ENCODE assay signal across 20 cellular contexts in the genomic region with DNA sequence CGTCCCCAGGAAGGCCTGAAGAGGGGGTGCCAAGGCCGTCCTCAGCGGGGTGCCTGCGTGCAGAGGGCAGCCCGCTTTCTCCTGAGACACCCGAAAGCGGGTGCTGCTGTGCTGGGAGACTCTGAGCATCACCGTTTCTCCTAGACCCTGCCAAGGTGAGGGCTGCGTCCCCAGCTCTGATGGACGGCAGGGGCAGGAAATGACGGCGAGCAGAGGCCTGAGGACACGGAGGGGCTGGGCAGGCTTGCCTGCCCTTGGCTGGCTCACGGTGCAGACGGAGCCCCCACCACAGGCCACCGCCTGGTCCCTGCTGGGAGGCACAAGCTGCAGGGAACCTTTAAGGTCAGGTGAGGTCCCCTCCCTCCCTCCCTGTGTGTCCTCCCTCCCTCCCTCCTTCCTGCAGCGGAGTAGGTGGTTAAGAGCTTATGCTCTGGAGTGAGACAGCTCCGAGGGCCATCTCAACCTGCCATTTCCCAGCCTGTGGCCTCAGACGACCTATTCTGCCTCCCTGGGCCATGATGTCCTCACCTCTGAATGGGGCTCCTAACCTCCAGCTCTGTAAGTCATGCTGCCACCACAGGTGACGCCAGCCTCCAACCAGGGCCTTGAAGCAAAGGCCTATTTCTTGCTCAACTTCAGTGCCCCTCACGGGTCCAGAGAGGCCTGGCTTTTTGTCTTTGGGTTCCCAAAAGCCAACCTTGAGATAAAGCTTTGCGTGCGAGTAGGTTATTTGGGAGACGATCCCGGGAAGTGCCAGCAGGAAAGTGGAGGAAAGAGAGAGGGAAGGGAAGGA. TPM values are rescaled to one million over a fixed set of nuclear protein-coding genes. Genes with fewer than 3 reads are reported as not detected.
A peak's percentile ranks its signal among the peaks of the same experiment; 100 is the strongest.
DNase-seq lines count a peak whose midpoint lies in the region; ATAC-seq, FAIRE-seq and TF ChIP-seq lines count a peak whose summit lies in the region.
"Had no signal": no experiment of that assay in that cellular context is flagged by ENCODE, and none has a peak within 500 bp of the region (broad histone marks: within the 10 kb centered on the region; RNA-seq: fewer than 3 reads in every experiment).

No MANE protein-coding gene starts in this region.

- peaks cover 25% of the 10 kb centered on the region for H3K4me1 Mint-ChIP-seq in nephron

- no peaks in the 10 kb centered on the region for H4K20me1 ChIP-seq in BLaER1

- H3K27ac Mint-ChIP-seq in nephron: peak overlapping the region in 2 of 3 experiments; percentile 24 to 48
- H3K27ac Mint-ChIP-seq: CD4-positive, alpha-beta T cell had no signal

- H3K9me3 Mint-ChIP-seq in nephron: peaks cover 3% of the 10 kb centered on the region

- no peak overlapping the region for H3K4me3 Mint-ChIP-seq in nephron
- H3K4me3 Mint-ChIP-seq: CD4-positive, alpha-beta T cell had no signal

- H3K36me3 ChIP-seq in BLaER1 (no peaks in the 10 kb centered on the region), H7 (replicated peaks; ENCODE audit: control insufficient read depth, insufficient read depth, low read length) (no peaks in the 10 kb centered on the region), thyroid gland (no peaks in the 10 kb centered on the region)
- H3K36me3 ChIP-seq: BLaER1 treated with 17β-estradiol and CSF1 and Interleukin-3, amounts not matched to agents 10 nM and 100 nM had no signal

- H3K4me1 ChIP-seq in BLaER1: peaks cover 37% of the 10 kb centered on the region
- peaks cover 50 to 54% of the 10 kb centered on the region in 2 donors for H3K4me1 ChIP-seq in thyroid gland

- H3K4me2 ChIP-seq in BLaER1: peak overlapping the region; percentile 36

- H3K27me3 Mint-ChIP-seq in nephron (ENCODE audit: low read depth): peaks cover 47% of the 10 kb centered on the region

- H3K9ac ChIP-seq in BLaER1: no peak overlapping the region
- H3K9ac ChIP-seq: BLaER1 treated with 17β-estradiol and CSF1 and Interleukin-3, amounts not matched to agents 10 nM and 100 nM had no signal

- H3K27me3 ChIP-seq in BLaER1: no peaks in the 10 kb centered on the region
- H3K27me3 ChIP-seq in H7 (ENCODE audit: control insufficient read depth, insufficient read depth, low read length): 0 out of 2 replicates have a peak, but pooled peaks cover 1% of the 10 kb centered on the region
- no peaks in the 10 kb centered on the region for H3K27me3 ChIP-seq in thyroid gland

- TF ChIP-seq POLR2A in thyroid gland (IDR thresholded peaks at IDR 0.05): no peak
- no peak for TF ChIP-seq POLR2A in GM12891 (IDR thresholded peaks at IDR 0.05; ENCODE audit: low read depth, low read length)

- H3K36me3 Mint-ChIP-seq in nephron (ENCODE audit: low read depth): no peaks in the 10 kb centered on the region

- no peak for ATAC-seq in GM19351 (IDR thresholded peaks at IDR 0.05; ENCODE audit: unreplicated experiment)
- ATAC-seq: PC-3 had no signal

- WGBS in thyroid gland, 2 donors: 78 to 80% methylated on average over 13 to 20 of the region's 25 CpGs

- TF ChIP-seq CTCF in nephron (IDR thresholded peaks at IDR 0.05; ENCODE audit: unreplicated experiment in 3 of 3): no peak
- TF ChIP-seq CTCF in thyroid gland (IDR thresholded peaks at IDR 0.05): no peak

- DNase-seq in H7 (peak; percentile 73), thyroid gland (peak; percentile 42 to 47), GM12891 (ENCODE audit: insufficient read length, low spot score) (no peak), OCI-M2 (lab: John Stamatoyannopoulos, UW; ENCODE audit: unreplicated experiment) (no peak)
- DNase-seq: CD4-positive, alpha-beta T cell; Karpas-422; NCI-H1092 treated with DMSO at 0.1 percent for 48 hours; NCI-H1436 treated with DMSO at 0.1 percent for 48 hours; NCI-H187 treated with DMSO at 0.1 percent for 48 hours; NCI-H2171 treated with DMSO at 0.1 percent for 48 hours; NCI-H345; NCI-H510A treated with DMSO at 0.1 percent for 48 hours; PC-3; SHP77 had no signal

- no peak overlapping the region for H3K4me3 ChIP-seq in BLaER1
- no peak overlapping the region for H3K4me3 ChIP-seq in H7 (ENCODE audit: insufficient read depth, low read depth, low read length)
- H3K4me3 ChIP-seq in thyroid gland (replicated peaks in 1 of 3): no peak overlapping the region
- H3K4me3 ChIP-seq: BLaER1 treated with 17β-estradiol and CSF1 and Interleukin-3, amounts not matched to agents 10 nM and 100 nM had no signal

- H3K9me3 ChIP-seq in BLaER1 (no peaks in the 10 kb centered on the region), thyroid gland (no peaks in the 10 kb centered on the region)

- no peak for FAIRE-seq in GM12891 (lab: Jason Lieb, UNC)
- FAIRE-seq: A204.1, D721Med had no signal

- intact Hi-C loops in thyroid gland (cut with DNase I): no loop called here

- H3K27ac ChIP-seq in BLaER1 (no peak overlapping the region), thyroid gland (peak overlapping the region; percentile 3 to 49 (median 41))
- H3K27ac ChIP-seq: BLaER1 treated with 17β-estradiol and CSF1 and Interleukin-3, amounts not matched to agents 10 nM and 100 nM had no signal

TF ChIP-seq in GM12891, 5 proteins besides CTCF, POLR2A, EP300 and RAD21:
- TF ChIP-seq POU2F2 (IDR thresholded peaks at IDR 0.05; ENCODE audit: low read depth, low read length) (no peak), POLR2AphosphoS5 (IDR thresholded peaks at IDR 0.05; ENCODE audit: low read depth, low read length) (no peak), SPI1 (IDR thresholded peaks at IDR 0.05; ENCODE audit: low read depth, low read length) (no peak), TAF1 (IDR thresholded peaks at IDR 0.05; ENCODE audit: low read depth, low read length) (no peak), PAX5 (IDR thresholded peaks at IDR 0.05; ENCODE audit: insufficient read depth, low read length, severe bottlenecking) (no peak)
TF ChIP-seq in GM12891: peak in this region for 0.

RNA-seq across cellular contexts. Expression of gene GRPEL1, which starts 54.2 kb away (rescaled TPM):
- total RNA-seq in H7 (2014; rRNA removed; shearing (Covaris generic)): 30.7 and 35.4 TPM in 2 replicates
- total RNA-seq in thyroid gland: 10 to 100 TPM; 13.4 to 21.9 (median 17.5) TPM
- polyA plus RNA-seq in GM12891 (2012; ENCODE audit: low read depth, missing spikeins): 24.4 TPM

Comparison
In these comparisons a context has a peak if more than half of its experiments do, and no peak if none do; other contexts are left out.
1. DNase-seq: peak in H7 (single experiment) and thyroid gland (2 of 2); none in GM12891 (single experiment) and OCI-M2 (single experiment).